16 cellular contexts compared by ENCODE assay signal in the genomic region with DNA sequence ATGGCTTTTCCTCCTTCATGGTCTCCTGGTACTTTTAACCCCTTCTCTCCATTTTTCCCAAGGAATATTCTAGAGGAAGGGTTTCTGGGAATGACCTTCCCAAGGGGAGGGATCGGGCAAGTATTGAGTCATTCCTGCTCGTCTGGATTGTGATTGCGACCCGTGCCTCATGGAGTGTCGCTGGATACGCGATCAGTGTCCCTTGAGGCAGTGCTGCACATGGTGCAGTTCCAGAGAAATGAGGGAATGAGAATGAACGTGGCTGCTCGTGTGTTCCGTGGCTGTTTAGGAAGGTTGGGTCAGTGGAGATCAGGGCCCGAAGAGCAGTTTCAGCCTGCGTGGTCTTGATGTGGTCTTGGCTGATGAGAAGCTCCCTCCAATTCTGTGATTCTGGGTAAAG.
DNase-seq lines count a peak whose midpoint lies in the region; ATAC-seq and TF ChIP-seq lines count a peak whose summit lies in the region.
"Had no signal": no experiment of that assay in that cellular context is flagged by ENCODE, and none has a peak within 500 bp of the region (broad histone marks: within the 10 kb centered on the region; RNA-seq: fewer than 3 reads in every experiment).

No MANE protein-coding gene starts in this region.

- H3K36me3 Mint-ChIP-seq in glutamatergic neuron (ENCODE audit: unreplicated experiment) = no peaks in the 10 kb centered on the region
- no peaks in the 10 kb centered on the region for H3K36me3 Mint-ChIP-seq in neural progenitor cell
- peaks cover 4% of the 10 kb centered on the region for H3K36me3 Mint-ChIP-seq in type B pancreatic cell
- H3K36me3 Mint-ChIP-seq in CD4-positive, alpha-beta T cell (ENCODE audit: low read depth) = no peaks in the 10 kb centered on the region
- H3K36me3 Mint-ChIP-seq: activated CD8-positive, alpha-beta memory T cell treated with anti-CD3 and anti-CD28 coated beads, Interleukin-2, amount 10 ng/mL, durations not matched to agents 7 days and 5 days; activated naive CD4-positive, alpha-beta T cell treated with anti-CD3 and anti-CD28 coated beads, Interleukin-2, amount 10 ng/mL, durations not matched to agents 7 days and 5 days; CD4-positive, CD25-positive, alpha-beta regulatory T cell; memory B cell had no signal

- H3K4me3 ChIP-seq in adipocyte (ENCODE audit: low read length) (no peak overlapping the region), neural progenitor cell (no peak overlapping the region)
- H3K4me3 ChIP-seq: ovary had no signal

- intact Hi-C loops in CD4-positive, alpha-beta T cell (cut with DNase I, micrococcal nuclease) = no loop called here

- H3K9ac ChIP-seq in adipocyte (ENCODE audit: low read length) = peak overlapping the region; percentile 87
- no peak overlapping the region for H3K9ac ChIP-seq in neural progenitor cell
- H3K9ac ChIP-seq: SK-N-SH had no signal

- H3K27me3 ChIP-seq in adipocyte (replicated peaks; ENCODE audit: control insufficient read depth, insufficient read depth, low read length) (no peaks in the 10 kb centered on the region), neural progenitor cell (no peaks in the 10 kb centered on the region)
- H3K27me3 ChIP-seq in CD4-positive, alpha-beta T cell (ENCODE audit: control insufficient read depth, insufficient read depth, low read length) = peaks cover 11% of the 10 kb centered on the region
- H3K27me3 ChIP-seq: ovary had no signal

- no peaks in the 10 kb centered on the region for H3K79me2 ChIP-seq in neural progenitor cell (ENCODE audit: low read depth)

- no peak overlapping the region for H2AFZ ChIP-seq in neural progenitor cell (replicated peaks)

- H3K4me1 Mint-ChIP-seq in glutamatergic neuron (ENCODE audit: low read depth, unreplicated experiment) (peaks cover 43% of the 10 kb centered on the region), neural progenitor cell (peaks cover 38% of the 10 kb centered on the region), type B pancreatic cell (ENCODE audit: unreplicated experiment) (peaks cover 58% of the 10 kb centered on the region)
- no peaks in the 10 kb centered on the region for H3K4me1 Mint-ChIP-seq in CD4-positive, alpha-beta T cell (ENCODE audit: low read depth)
- H3K4me1 Mint-ChIP-seq: activated CD8-positive, alpha-beta memory T cell treated with anti-CD3 and anti-CD28 coated beads, Interleukin-2, amount 10 ng/mL, durations not matched to agents 7 days and 5 days; activated naive CD4-positive, alpha-beta T cell treated with anti-CD3 and anti-CD28 coated beads, Interleukin-2, amount 10 ng/mL, durations not matched to agents 7 days and 5 days; CD4-positive, CD25-positive, alpha-beta regulatory T cell; central memory CD8-positive, alpha-beta T cell; memory B cell had no signal

- H3K27ac ChIP-seq in neural progenitor cell = no peak overlapping the region
- H3K27ac ChIP-seq in CD4-positive, alpha-beta T cell (ENCODE audit: low read depth, low read length) = no peak overlapping the region
- H3K27ac ChIP-seq: epithelial cell of prostate, ovary had no signal

- peaks cover 15% of the 10 kb centered on the region for H3K9me3 Mint-ChIP-seq in glutamatergic neuron (ENCODE audit: unreplicated experiment)
- H3K9me3 Mint-ChIP-seq in neural progenitor cell = no peaks in the 10 kb centered on the region
- H3K9me3 Mint-ChIP-seq in type B pancreatic cell = peaks cover 8% of the 10 kb centered on the region
- H3K9me3 Mint-ChIP-seq in CD4-positive, alpha-beta T cell = no peaks in the 10 kb centered on the region
- H3K9me3 Mint-ChIP-seq: activated naive CD4-positive, alpha-beta T cell treated with anti-CD3 and anti-CD28 coated beads, Interleukin-2, amount 10 ng/mL, durations not matched to agents 7 days and 5 days; CD4-positive, CD25-positive, alpha-beta regulatory T cell; central memory CD8-positive, alpha-beta T cell; memory B cell had no signal

- H3K27ac Mint-ChIP-seq in glutamatergic neuron (ENCODE audit: unreplicated experiment) (peak overlapping the region; percentile 30), neural progenitor cell (peak overlapping the region; percentile 93), type B pancreatic cell (peak overlapping the region; percentile 78)
- H3K27ac Mint-ChIP-seq in CD4-positive, alpha-beta T cell = no peak overlapping the region
- H3K27ac Mint-ChIP-seq: activated CD8-positive, alpha-beta memory T cell treated with anti-CD3 and anti-CD28 coated beads, Interleukin-2, amount 10 ng/mL, durations not matched to agents 7 days and 5 days; activated naive CD4-positive, alpha-beta T cell treated with anti-CD3 and anti-CD28 coated beads, Interleukin-2, amount 10 ng/mL, durations not matched to agents 7 days and 5 days; memory B cell had no signal

- DNase-seq in adipocyte (ENCODE audit: low read depth) = peak; percentile 57
- no peak for DNase-seq in glutamatergic neuron
- DNase-seq in neural progenitor cell (ENCODE audit: low spot score) = no peak
- no peak for DNase-seq in type B pancreatic cell (ENCODE audit: extremely low spot score, unreplicated experiment)
- DNase-seq in CD4-positive, alpha-beta T cell = no peak
- no peak for DNase-seq in stimulated activated naive CD4-positive, alpha-beta T cell treated with Interleukin-2 at 50 U/mL for 16 hours (lab: John Stamatoyannopoulos, UW)
- DNase-seq in GM13976 (ENCODE audit: low spot score) = no peak
- DNase-seq: activated CD8-positive, alpha-beta memory T cell treated with anti-CD3 and anti-CD28 coated beads, Interleukin-2, amount 10 ng/mL, durations not matched to agents 7 days and 5 days; activated naive CD4-positive, alpha-beta T cell treated with anti-CD3 and anti-CD28 coated beads, Interleukin-2, amount 10 ng/mL, durations not matched to agents 7 days and 5 days; CD4-positive, CD25-positive, alpha-beta regulatory T cell; ovary; SK-N-SH had no signal

- no peaks in the 10 kb centered on the region for H3F3A ChIP-seq in neural progenitor cell (ENCODE audit: low read depth)

- no peak overlapping the region for H3K4me3 Mint-ChIP-seq in glutamatergic neuron (ENCODE audit: unreplicated experiment)
- H3K4me3 Mint-ChIP-seq in neural progenitor cell = no peak overlapping the region
- H3K4me3 Mint-ChIP-seq in type B pancreatic cell = no peak overlapping the region
- no peak overlapping the region for H3K4me3 Mint-ChIP-seq in CD4-positive, alpha-beta T cell
- H3K4me3 Mint-ChIP-seq: activated CD8-positive, alpha-beta memory T cell treated with anti-CD3 and anti-CD28 coated beads, Interleukin-2, amount 10 ng/mL, durations not matched to agents 7 days and 5 days; activated naive CD4-positive, alpha-beta T cell treated with anti-CD3 and anti-CD28 coated beads, Interleukin-2, amount 10 ng/mL, durations not matched to agents 7 days and 5 days; CD4-positive, CD25-positive, alpha-beta regulatory T cell; central memory CD8-positive, alpha-beta T cell; memory B cell had no signal

- no peak overlapping the region for H3K4me2 ChIP-seq in neural progenitor cell
- H3K4me2 ChIP-seq: SK-N-SH had no signal

- H3K9me3 ChIP-seq in adipocyte (ENCODE audit: control insufficient read depth, low read length) (no peaks in the 10 kb centered on the region), neural progenitor cell (ENCODE audit: low read depth) (no peaks in the 10 kb centered on the region)
- H3K9me3 ChIP-seq in CD4-positive, alpha-beta T cell (ENCODE audit: control insufficient read depth, low read length) = no peaks in the 10 kb centered on the region
- H3K9me3 ChIP-seq: ovary, SK-N-SH had no signal

- H3K36me3 ChIP-seq in adipocyte (ENCODE audit: control insufficient read depth, insufficient read depth, low read length, severe bottlenecking) (no peaks in the 10 kb centered on the region), neural progenitor cell (no peaks in the 10 kb centered on the region)
- H3K36me3 ChIP-seq: ovary had no signal

- H3K27me3 Mint-ChIP-seq in glutamatergic neuron (ENCODE audit: unreplicated experiment) (peaks cover 10% of the 10 kb centered on the region), neural progenitor cell (ENCODE audit: insufficient read depth, low read depth) (peaks cover 5% of the 10 kb centered on the region), type B pancreatic cell (peaks cover 13% of the 10 kb centered on the region)
- H3K27me3 Mint-ChIP-seq in CD4-positive, alpha-beta T cell = peaks cover 20% of the 10 kb centered on the region

- POLR2A ChIA-PET in CD4-positive, alpha-beta T cell (lab: Charles Lee) = no interaction called here

- CTCF ChIA-PET in CD4-positive, alpha-beta T cell (lab: Charles Lee) = no interaction called here

- in situ Hi-C loops in GM13976 (cut with MboI; ENCODE audit: low sequenced_read_pairs, unreplicated experiment) = no loop called here

- ATAC-seq in CD4-positive, alpha-beta T cell (ENCODE audit: poor library complexity) = no peak
- ATAC-seq in HG03378 (IDR thresholded peaks at IDR 0.05; ENCODE audit: unreplicated experiment) = no peak
- ATAC-seq: activated CD8-positive, alpha-beta memory T cell treated with anti-CD3 and anti-CD28 coated beads, Interleukin-2, amount 10 ng/mL, durations not matched to agents 7 days and 5 days had no signal

- H4K20me1 ChIP-seq in neural progenitor cell (ENCODE audit: low read depth) = no peaks in the 10 kb centered on the region

- TF ChIP-seq CTCF in glutamatergic neuron (IDR thresholded peaks at IDR 0.05; ENCODE audit: partially characterized antibody, unreplicated experiment) (no peak), neural progenitor cell (IDR thresholded peaks at IDR 0.05) (no peak), type B pancreatic cell (conservative IDR thresholded peaks at IDR 0.05) (no peak), GM13976 (IDR thresholded peaks at IDR 0.05; ENCODE audit: borderline replicate concordance, control extremely low read depth, extremely low read depth, insufficient read depth, missing control alignments) (no peak)
- no peak for TF ChIP-seq CTCF in CD4-positive, alpha-beta T cell (IDR thresholded peaks at IDR 0.05)

- peaks cover 64% of the 10 kb centered on the region for H3K4me1 ChIP-seq in adipocyte (ENCODE audit: control insufficient read depth, insufficient read depth, low read length)
- no peaks in the 10 kb centered on the region for H3K4me1 ChIP-seq in neural progenitor cell
